In the genomic region with DNA sequence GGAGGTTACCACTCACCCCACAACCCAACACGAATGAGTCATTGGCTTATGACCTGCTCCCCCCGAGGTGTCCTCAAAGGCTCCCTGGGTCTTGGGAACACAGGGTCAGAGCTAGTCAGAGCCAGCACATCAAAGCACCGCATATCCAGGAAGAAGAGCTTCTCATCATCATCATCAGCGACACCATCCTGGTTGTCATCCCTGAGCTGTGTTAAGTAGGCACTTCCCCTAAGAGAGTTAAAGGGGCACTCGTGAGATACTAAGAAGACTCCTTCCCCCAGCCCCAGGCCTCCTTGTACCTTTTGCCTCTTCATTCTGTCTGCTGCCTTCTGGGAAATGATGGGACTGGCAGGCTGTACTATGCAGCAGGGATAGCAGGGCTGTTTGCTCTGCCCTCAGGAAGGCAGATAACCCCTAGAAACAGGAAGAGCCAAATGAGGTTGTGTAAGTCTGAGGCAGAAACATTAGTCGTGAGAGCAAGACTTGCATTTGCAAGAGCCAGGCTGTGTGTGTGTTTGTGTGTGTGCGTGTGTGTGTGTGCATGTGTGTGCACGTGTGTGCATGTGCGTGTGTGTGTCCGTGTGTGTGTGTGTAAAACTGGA, we compare ENCODE assay signal across 10 cellular contexts. TPM values are rescaled to one million over a fixed set of nuclear protein-coding genes. Genes with fewer than 3 reads are reported as not detected.
DNase-seq lines count a peak whose midpoint lies in the region; ATAC-seq and TF ChIP-seq lines count a peak whose summit lies in the region.
"Had no signal": no experiment of that assay in that cellular context is flagged by ENCODE, and none has a peak within 500 bp of the region (broad histone marks: within the 10 kb centered on the region; RNA-seq: fewer than 3 reads in every experiment).

No MANE protein-coding gene starts in this region.

- H3K4me3 ChIP-seq in osteoblast (ENCODE audit: insufficient read depth, low read length), result no peak overlapping the region
- H3K4me3 ChIP-seq in suprapubic skin, result no peak overlapping the region
- H3K4me3 ChIP-seq: SJSA1 had no signal

- ATAC-seq in GM18517 (IDR thresholded peaks at IDR 0.05; ENCODE audit: unreplicated experiment), result no peak

- no peaks in the 10 kb centered on the region for H4K20me1 ChIP-seq in osteoblast (ENCODE audit: insufficient read depth, low read length)

- no peaks in the 10 kb centered on the region for H3K79me2 ChIP-seq in osteoblast (ENCODE audit: insufficient read depth, low read length)

- TF ChIP-seq POLR2A in suprapubic skin (IDR thresholded peaks at IDR 0.05), result no peak

- H2AFZ ChIP-seq in osteoblast (ENCODE audit: low read length), result peak overlapping the region; percentile 39

- H3K9me3 ChIP-seq in osteoblast (ENCODE audit: low read depth, low read length) (no peaks in the 10 kb centered on the region), suprapubic skin (no peaks in the 10 kb centered on the region)
- H3K9me3 ChIP-seq: SJSA1 had no signal

- no peak for TF ChIP-seq EP300 in suprapubic skin (IDR thresholded peaks at IDR 0.05)

- no peaks in the 10 kb centered on the region for H3K27me3 ChIP-seq in osteoblast (ENCODE audit: insufficient read depth, low read length)
- H3K27me3 ChIP-seq in suprapubic skin, result no peaks in the 10 kb centered on the region
- H3K27me3 ChIP-seq: SJSA1 had no signal

- no peaks in the 10 kb centered on the region for H3K36me3 ChIP-seq in osteoblast (ENCODE audit: insufficient read depth, low read length)
- H3K36me3 ChIP-seq in suprapubic skin, result no peaks in the 10 kb centered on the region
- H3K36me3 ChIP-seq: SJSA1 had no signal

- H3K4me1 ChIP-seq in osteoblast (ENCODE audit: insufficient read depth, low read length) (peaks cover 69% of the 10 kb centered on the region), suprapubic skin (peaks cover 51% of the 10 kb centered on the region)

- TF ChIP-seq CTCF in osteoblast (IDR thresholded peaks at IDR 0.05; ENCODE audit: extremely low read depth, low read depth, low read length) (no peak), suprapubic skin (IDR thresholded peaks at IDR 0.05) (no peak)

- DNase-seq in GDM1 (lab: John Stamatoyannopoulos, UW) (peak; percentile 51), NCI-H226 (peak; percentile 87), dermis blood vessel endothelial cell (peak; percentile 46), osteoblast (ENCODE audit: insufficient read length, low spot score, missing footprints) (peak; percentile 87), suprapubic skin (ENCODE audit: low spot score in 2 of 2) (no peak), Ammon's horn (ENCODE audit: low spot score) (no peak)
- DNase-seq in stimulated activated naive CD4-positive, alpha-beta T cell treated with Interleukin-2 at 50 U/mL for 16 hours (lab: John Stamatoyannopoulos, UW), result no peak
- DNase-seq: stimulated activated CD4-positive, alpha-beta T cell treated with anti-CD3 and anti-CD28 coated beads, Interleukin-4, amount 100 ng/mL, for 24 hours had no signal

- 35% methylated on average over 9 of the region's 10 CpGs for WGBS in suprapubic skin

- H3K4me2 ChIP-seq in osteoblast (ENCODE audit: insufficient read depth, low read length), result peak overlapping the region; percentile 64

- peak overlapping the region; percentile 80 for H3K27ac ChIP-seq in osteoblast (ENCODE audit: low read depth, low read length)
- no peak overlapping the region for H3K27ac ChIP-seq in suprapubic skin
- H3K27ac ChIP-seq: SJSA1 had no signal

RNA-seq across cellular contexts. Expression of gene CPA1, which starts 11.1 kb away (rescaled TPM):
- total RNA-seq in dermis blood vessel endothelial cell (not detected in 2 replicates), osteoblast (1.1 TPM in 1 of 2 replicates, not detected in the other), suprapubic skin (not detected)
- total RNA-seq: SJSA1 had no signal

RNA-seq across cellular contexts. Expression of gene CPA5, which starts 24.6 kb away (rescaled TPM):
- total RNA-seq in dermis blood vessel endothelial cell (not detected in 2 replicates), osteoblast (not detected in 2 replicates), suprapubic skin (under 1 TPM in 1 of 4 donors, not detected in 3; 0.30 TPM)

Comparison
In these comparisons a context has a peak if more than half of its experiments do, and no peak if none do; other contexts are left out.
1. DNase-seq: peak in GDM1 (single experiment), NCI-H226 (single experiment), dermis blood vessel endothelial cell (single experiment) and osteoblast (single experiment); none in stimulated activated naive CD4-positive, alpha-beta T cell treated with Interleukin-2 at 50 U/mL for 16 hours (single experiment), suprapubic skin (0 of 2) and Ammon's horn (single experiment).